Comparison of ENCODE assay signal across 1 cellular context in genomic region chr6:151242420-151242841, GRCh38.
TF ChIP-seq lines count a peak whose summit lies in the region.

No MANE protein-coding gene starts in this region.

TF ChIP-seq in HCT116, 20 proteins besides CTCF, POLR2A, EP300 and RAD21 (continued from another document):
- TF ChIP-seq ATF3 (IDR thresholded peaks at IDR 0.05): no peak
- TF ChIP-seq SP1 (IDR thresholded peaks at IDR 0.05; ENCODE audit: low read depth): no peak
- no peak for TF ChIP-seq MAX (IDR thresholded peaks at IDR 0.05)
- no peak for TF ChIP-seq CBX3 (IDR thresholded peaks at IDR 0.05; ENCODE audit: low read depth)
- no peak for TF ChIP-seq EZH2 (IDR thresholded peaks at IDR 0.05)
- 0 out of 2 replicates have a peak, but pooled peaks have one; percentile 8 for TF ChIP-seq POLR2AphosphoS5 (IDR thresholded peaks at IDR 0.05; ENCODE audit: low read depth, low read length)
- TF ChIP-seq FOSL1 (IDR thresholded peaks at IDR 0.05; ENCODE audit: low read depth): no peak
